ENCODE assay signal across 7 cellular contexts in genomic region chr3:164812042-164812441, GRCh38.
"Had no signal": no experiment of that assay in that cellular context is flagged by ENCODE, and none has a peak within 500 bp of the region (broad histone marks: within the 10 kb centered on the region; RNA-seq: fewer than 3 reads in every experiment).

No MANE protein-coding gene starts in this region.

- H3K4me2 ChIP-seq: KMS-11 had no signal

- H3K4me3 ChIP-seq: K562 had no signal

- DNase-seq: IMR-90, KBM-7, KG1 had no signal

- H3K27ac ChIP-seq: HL-60, KMS-11 had no signal

- ATAC-seq: K562 had no signal

- FAIRE-seq: HTR-8/SVneo, K562 had no signal

- H3K9ac ChIP-seq: KMS-11 had no signal
